ENCODE assay signal across 20 cellular contexts in the genomic region with DNA sequence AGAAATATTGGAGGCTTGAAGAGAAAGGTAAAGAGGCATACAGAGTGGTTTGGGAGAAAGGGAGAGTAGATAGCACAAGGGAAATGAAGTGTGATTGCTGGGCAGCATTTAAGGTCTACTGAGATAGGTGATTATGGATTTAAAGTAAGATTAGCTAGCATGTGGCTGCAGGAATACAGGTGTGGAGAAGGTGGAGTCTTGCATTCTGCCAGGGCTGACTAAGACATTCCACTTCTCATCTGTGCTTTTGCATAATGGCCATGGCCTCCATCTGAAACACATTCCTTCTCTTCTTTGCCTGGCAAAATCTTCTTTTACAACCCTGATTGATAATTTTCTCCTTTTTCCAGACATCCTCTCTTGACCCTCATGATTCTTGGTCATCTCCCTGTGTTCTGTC. TPM values are rescaled to one million over a fixed set of nuclear protein-coding genes. Genes with fewer than 3 reads are reported as not detected.
DNase-seq lines count a peak whose midpoint lies in the region; ATAC-seq, FAIRE-seq and TF ChIP-seq lines count a peak whose summit lies in the region.
"Had no signal": no experiment of that assay in that cellular context is flagged by ENCODE, and none has a peak within 500 bp of the region (broad histone marks: within the 10 kb centered on the region; RNA-seq: fewer than 3 reads in every experiment).

No MANE protein-coding gene starts in this region.

- H3K79me2 ChIP-seq in keratinocyte (ENCODE audit: control insufficient read depth, insufficient read depth, low read length): no peaks in the 10 kb centered on the region

- dilution Hi-C loops in keratinocyte (cut with MboI; ENCODE audit: extremely low pct_ligation_motif_present, low sequenced_read_pairs): no loop called here

- H3K27ac Mint-ChIP-seq in CD4-positive, alpha-beta memory T cell: peak overlapping the region in 4 of 7 donors; percentile 29 to 73 (median 39)
- H3K27ac Mint-ChIP-seq in T-helper 17 cell: peak overlapping the region; percentile 37
- H3K27ac Mint-ChIP-seq in stimulated activated memory B cell treated with anti-CD40 and anti-IgM and Interleukin-4, amounts not matched to agents 10 μg/mL and 1 μg/mL and 100 μg/mL, for 72 hours: peak overlapping the region; percentile 49

- H3K36me3 Mint-ChIP-seq in CD4-positive, alpha-beta memory T cell: peaks cover 14 to 15% of the 10 kb centered on the region in 2 donors
- peaks cover 2% of the 10 kb centered on the region for H3K36me3 Mint-ChIP-seq in T-helper 17 cell (ENCODE audit: low read depth)
- peaks cover 42% of the 10 kb centered on the region for H3K36me3 Mint-ChIP-seq in stimulated activated memory B cell treated with anti-CD40 and anti-IgM and Interleukin-4, amounts not matched to agents 10 μg/mL and 1 μg/mL and 100 μg/mL, for 72 hours

- no peaks in the 10 kb centered on the region for H3K9me3 ChIP-seq in CD4-positive, alpha-beta memory T cell (ENCODE audit: control insufficient read depth in 1 of 2, low read length in 2 of 2)
- H3K9me3 ChIP-seq in T-helper 17 cell (ENCODE audit: control insufficient read depth, low read length, poor library complexity, severe bottlenecking): no peaks in the 10 kb centered on the region
- H3K9me3 ChIP-seq in keratinocyte (ENCODE audit: control insufficient read depth, low read depth, low read length): no peaks in the 10 kb centered on the region
- H3K9me3 ChIP-seq in heart right ventricle: peaks cover 0 to under 1% (median 0%) of the 10 kb centered on the region in 11 donors

- no peak overlapping the region for H3K4me2 ChIP-seq in keratinocyte (ENCODE audit: control insufficient read depth, extremely low read depth, insufficient read depth, low read depth, low read length)

- no peaks in the 10 kb centered on the region for H3K36me3 ChIP-seq in CD4-positive, alpha-beta memory T cell (ENCODE audit: insufficient read depth, low read length)
- H3K36me3 ChIP-seq in keratinocyte (ENCODE audit: control insufficient read depth in 2 of 2, extremely low read depth in 1 of 2, insufficient read depth in 2 of 2, low read length in 2 of 2) (no peaks in the 10 kb centered on the region), heart right ventricle (no peaks in the 10 kb centered on the region)

- no peak overlapping the region for H3K4me3 ChIP-seq in CD4-positive, alpha-beta memory T cell (ENCODE audit: low read length in 2 of 2)
- H3K4me3 ChIP-seq in keratinocyte (ENCODE audit: control insufficient read depth in 2 of 3, extremely low read depth in 1 of 3, insufficient read depth in 2 of 3, low read depth in 1 of 3, low read length in 3 of 3) (no peak overlapping the region), heart right ventricle (no peak overlapping the region)

- no peak overlapping the region for H2AFZ ChIP-seq in keratinocyte (ENCODE audit: control insufficient read depth, low read length)

- no peak overlapping the region for H3K9ac ChIP-seq in keratinocyte (ENCODE audit: control insufficient read depth, extremely low read depth, insufficient read depth, low read length)

- no peak for ATAC-seq in T-helper 17 cell
- no peak for ATAC-seq in stimulated activated memory B cell treated with anti-CD40 and anti-IgM and Interleukin-4, amounts not matched to agents 10 μg/mL and 1 μg/mL and 100 μg/mL, for 72 hours
- ATAC-seq in GM18858 (IDR thresholded peaks at IDR 0.05; ENCODE audit: unreplicated experiment): no peak
- ATAC-seq in heart right ventricle: no peak
- ATAC-seq in HG02852 (IDR thresholded peaks at IDR 0.05; ENCODE audit: unreplicated experiment): no peak

- peaks cover 64 to 90% (median 79%) of the 10 kb centered on the region in 4 donors for H3K4me1 Mint-ChIP-seq in CD4-positive, alpha-beta memory T cell
- H3K4me1 Mint-ChIP-seq in T-helper 17 cell: peaks cover 52% of the 10 kb centered on the region
- peaks cover 82% of the 10 kb centered on the region for H3K4me1 Mint-ChIP-seq in stimulated activated memory B cell treated with anti-CD40 and anti-IgM and Interleukin-4, amounts not matched to agents 10 μg/mL and 1 μg/mL and 100 μg/mL, for 72 hours

- peaks cover 0 to 3% (median 0%) of the 10 kb centered on the region in 8 donors for H3K9me3 Mint-ChIP-seq in CD4-positive, alpha-beta memory T cell
- peaks cover 4% of the 10 kb centered on the region for H3K9me3 Mint-ChIP-seq in stimulated activated memory B cell treated with anti-CD40 and anti-IgM and Interleukin-4, amounts not matched to agents 10 μg/mL and 1 μg/mL and 100 μg/mL, for 72 hours

- no peaks in the 10 kb centered on the region for H3K9me1 ChIP-seq in keratinocyte (ENCODE audit: control insufficient read depth, extremely low read depth, insufficient read depth, low read length)

- peaks cover 70% of the 10 kb centered on the region for H3K4me1 ChIP-seq in CD4-positive, alpha-beta memory T cell (ENCODE audit: insufficient read depth, low read length)
- H3K4me1 ChIP-seq in keratinocyte (ENCODE audit: control insufficient read depth, extremely low read depth, insufficient read depth, low read length) (peaks cover 3% of the 10 kb centered on the region), heart right ventricle (peaks cover 0 to 66% (median 38%) of the 10 kb centered on the region in 9 donors)

- H3K4me3 Mint-ChIP-seq in CD4-positive, alpha-beta memory T cell: peak overlapping the region in 4 of 8 donors; percentile 9 to 54 (median 22)
- peak overlapping the region; percentile 49 for H3K4me3 Mint-ChIP-seq in T-helper 17 cell
- no peak overlapping the region for H3K4me3 Mint-ChIP-seq in stimulated activated memory B cell treated with anti-CD40 and anti-IgM and Interleukin-4, amounts not matched to agents 10 μg/mL and 1 μg/mL and 100 μg/mL, for 72 hours

- POLR2A ChIA-PET in CD4-positive, alpha-beta memory T cell (lab: Charles Lee; ENCODE audit: partially characterized antibody): no interaction called here

- no peak for DNase-seq in CD4-positive, alpha-beta memory T cell
- DNase-seq in T-helper 17 cell (no peak), keratinocyte (ENCODE audit: low read depth, low spot score) (no peak), heart right ventricle (no peak)
- DNase-seq: Calu3, DMS153, GOT3, HCEC 1CT, Karpas-422, NCI-H1417, NCI-H187, NCI-H446 treated with DMSO at 0.1 percent for 48 hours, NCI-H526 treated with DMSO at 0.1 percent for 48 hours, Right ventricle myocardium superior had no signal

- peak; percentile 67 for FAIRE-seq in keratinocyte (lab: Jason Lieb, UNC)
- FAIRE-seq: A204.1, G401.6, GM12892 had no signal

- H3K27me3 Mint-ChIP-seq in CD4-positive, alpha-beta memory T cell: no peaks in the 10 kb centered on the region
- H3K27me3 Mint-ChIP-seq in T-helper 17 cell: no peaks in the 10 kb centered on the region
- H3K27me3 Mint-ChIP-seq in stimulated activated memory B cell treated with anti-CD40 and anti-IgM and Interleukin-4, amounts not matched to agents 10 μg/mL and 1 μg/mL and 100 μg/mL, for 72 hours: no peaks in the 10 kb centered on the region

- no peaks in the 10 kb centered on the region for H4K20me1 ChIP-seq in keratinocyte (ENCODE audit: control insufficient read depth, extremely low read depth, insufficient read depth, low read length)

- H3K27ac ChIP-seq in CD4-positive, alpha-beta memory T cell (ENCODE audit: low read depth, low read length): no peak overlapping the region
- no peak overlapping the region for H3K27ac ChIP-seq in keratinocyte (ENCODE audit: control insufficient read depth, insufficient read depth, low read length)
- no peak overlapping the region for H3K27ac ChIP-seq in heart right ventricle

- no peaks in the 10 kb centered on the region for H3K27me3 ChIP-seq in CD4-positive, alpha-beta memory T cell (ENCODE audit: insufficient read depth, low read length)
- H3K27me3 ChIP-seq in keratinocyte (ENCODE audit: control insufficient read depth, extremely low read depth, insufficient read depth, low read length) (no peaks in the 10 kb centered on the region), heart right ventricle (no peaks in the 10 kb centered on the region)

- intact Hi-C loops in CD4-positive, alpha-beta memory T cell (cut with micrococcal nuclease): no loop called here
- intact Hi-C loops in heart right ventricle (cut with DNase I): no loop called here

- CTCF ChIA-PET in CD4-positive, alpha-beta memory T cell (lab: Charles Lee; ENCODE audit: partially characterized antibody): no interaction called here

- TF ChIP-seq CTCF in keratinocyte (optimal IDR thresholded peaks at IDR 0.05 in 1 of 3, IDR thresholded peaks at IDR 0.05 in 1 of 3, conservative IDR thresholded peaks at IDR 0.05 in 1 of 3; ENCODE audit: extremely low read depth in 1 of 3, insufficient read depth in 2 of 3, low read length in 3 of 3) (no peak), heart right ventricle (IDR thresholded peaks at IDR 0.05) (no peak)

RNA-seq across cellular contexts. Expression of a gene that starts 31.6 kb away (rescaled TPM):
- total RNA-seq in CD4-positive, alpha-beta memory T cell: 10 to 100 TPM; 51.0 to 52.9 TPM
- polyA plus RNA-seq in CD4-positive, alpha-beta memory T cell: 10 to 100 TPM; 81.5 to 84.2 TPM
- total RNA-seq in T-helper 17 cell (10 to 100 TPM; 66.7 to 86.8 TPM), heart right ventricle (100 to 1,000 TPM in 1 of 10 donors, 10 to 100 TPM in 9; 65.4 to 104 (median 79.5) TPM)
- polyA plus RNA-seq in keratinocyte (5.2 to 13.9 TPM (median 12.1 TPM) in 3 replicates), heart right ventricle (10 to 100 TPM; 46.2 to 62.8 TPM)
- polyA plus RNA-seq in keratinocyte (2011; ENCODE audit: low read depth): 6.2 TPM
- 6.3 and 16.0 TPM in 2 replicates for polyA plus RNA-seq in keratinocyte (2011; cell fraction: cytosol; rRNA removed)
- polyA plus RNA-seq in keratinocyte (2011; cell fraction: nucleus; rRNA removed): 3.5 and 4.1 TPM in 2 replicates
- polyA plus RNA-seq in keratinocyte (2012; ENCODE audit: low replicate concordance): 6.8 and 8.9 TPM in 2 replicates
- polyA minus RNA-seq in keratinocyte: 4.1 to 10.6 TPM (median 9.5 TPM) in 3 replicates
- polyA minus RNA-seq in keratinocyte (2011; cell fraction: cytosol; rRNA and poly(A)+ RNA removed): 3.8 TPM
- 5.1 and 11.0 TPM in 2 replicates for polyA minus RNA-seq in keratinocyte (2011; cell fraction: nucleus; rRNA and poly(A)+ RNA removed)
